ENCODE assay signal across 1 cellular context in genomic region chr22:19431641-19432091, GRCh38.
TF ChIP-seq lines count a peak whose summit lies in the region.

Gene HIRA (minus strand): TSS chr22:19431733. CDS start chr22:19431476, 257 bp downstream.

TF ChIP-seq in HepG2, 621 proteins besides CTCF, POLR2A, EP300 and RAD21 (continued from another document and continues in another):
- TF ChIP-seq RNF219 (CRISPR knock-in tag; IDR thresholded peaks at IDR 0.05) (no peak), ZNF20 (CRISPR knock-in tag; IDR thresholded peaks at IDR 0.05) (no peak), ZNF577 (CRISPR knock-in tag; IDR thresholded peaks at IDR 0.05; ENCODE audit: borderline replicate concordance, low read depth) (no peak), ZNF224 (CRISPR knock-in tag; IDR thresholded peaks at IDR 0.05) (no peak), ZNF660 (CRISPR knock-in tag; IDR thresholded peaks at IDR 0.05; ENCODE audit: borderline replicate concordance, low read depth) (no peak), SRSF1 (optimal IDR thresholded peaks at IDR 0.05; ENCODE audit: low read depth, low read length) (no peak), ZNF580 (CRISPR knock-in tag; IDR thresholded peaks at IDR 0.05; ENCODE audit: borderline replicate concordance, low read depth) (no peak), THAP7 (CRISPR knock-in tag; IDR thresholded peaks at IDR 0.05) (no peak), PTBP1 (IDR thresholded peaks at IDR 0.05; ENCODE audit: low read depth, low read length, poor library complexity, severe bottlenecking) (no peak), ETV5 (CRISPR knock-in tag; IDR thresholded peaks at IDR 0.05; ENCODE audit: borderline replicate concordance) (peak; percentile 72), SKI (IDR thresholded peaks at IDR 0.05; ENCODE audit: partially characterized antibody) (no peak), NFRKB (IDR thresholded peaks at IDR 0.05) (no peak), JARID2 (CRISPR knock-in tag; IDR thresholded peaks at IDR 0.05; ENCODE audit: insufficient replicate concordance) (no peak), KLF16 (CRISPR knock-in tag; IDR thresholded peaks at IDR 0.05) (no peak), ZNF232 (CRISPR knock-in tag; IDR thresholded peaks at IDR 0.05; ENCODE audit: borderline replicate concordance) (no peak), ZBTB8A (CRISPR knock-in tag; IDR thresholded peaks at IDR 0.05; ENCODE audit: borderline replicate concordance, low read depth) (no peak; the same call in 1 of the 2 replicates), ZBTB37 (CRISPR knock-in tag; IDR thresholded peaks at IDR 0.05) (no peak), ZBTB3 (CRISPR knock-in tag; IDR thresholded peaks at IDR 0.05; ENCODE audit: borderline replicate concordance, low read depth) (no peak), FOXO1 (CRISPR knock-in tag; IDR thresholded peaks at IDR 0.05) (no peak), PHF8 (CRISPR knock-in tag; IDR thresholded peaks at IDR 0.05) (no peak; the same call in 1 of the 2 replicates), SMAD3 (CRISPR knock-in tag; IDR thresholded peaks at IDR 0.05) (no peak), ZNF34 (CRISPR knock-in tag; IDR thresholded peaks at IDR 0.05; ENCODE audit: borderline replicate concordance) (no peak), SALL1 (CRISPR knock-in tag; IDR thresholded peaks at IDR 0.05) (no peak), ZNF710 (CRISPR knock-in tag; IDR thresholded peaks at IDR 0.05; ENCODE audit: borderline replicate concordance) (no peak), SATB2 (CRISPR knock-in tag; IDR thresholded peaks at IDR 0.05) (no peak), LRRFIP1 (CRISPR knock-in tag; conservative IDR thresholded peaks at IDR 0.05) (no peak), ZNF407 (CRISPR knock-in tag; IDR thresholded peaks at IDR 0.05; ENCODE audit: not compliant biosample characterization) (no peak), GABPB1 (CRISPR knock-in tag; IDR thresholded peaks at IDR 0.05) (peak; percentile 71), REPIN1 (CRISPR knock-in tag; IDR thresholded peaks at IDR 0.05; ENCODE audit: borderline replicate concordance, low read depth) (no peak), PHB2 (IDR thresholded peaks at IDR 0.05; ENCODE audit: partially characterized antibody) (no peak), BCLAF1 (IDR thresholded peaks at IDR 0.05) (no peak), FOXA3 (CRISPR knock-in tag; IDR thresholded peaks at IDR 0.05) (no peak), ARID3A (IDR thresholded peaks at IDR 0.05; ENCODE audit: low read depth, low read length) (no peak), NFIB (CRISPR knock-in tag; IDR thresholded peaks at IDR 0.05; ENCODE audit: borderline replicate concordance) (no peak), SYNCRIP (IDR thresholded peaks at IDR 0.05; ENCODE audit: insufficient read depth, low read depth, low read length) (no peak), NR1H2 (CRISPR knock-in tag; IDR thresholded peaks at IDR 0.05; ENCODE audit: borderline replicate concordance, low read depth) (no peak), HMGA1 (CRISPR knock-in tag; conservative IDR thresholded peaks at IDR 0.05) (no peak), ZNF143 (CRISPR knock-in tag; IDR thresholded peaks at IDR 0.05) (no peak), ZNF724P (CRISPR knock-in tag; IDR thresholded peaks at IDR 0.05; ENCODE audit: borderline replicate concordance) (peak; percentile 62; the same call in 1 of the 2 replicates)
